ENCODE assay signal across 1 cellular context in genomic region chr6:36196049-36196879, GRCh38.
A peak's percentile ranks its signal among the peaks of the same experiment; 100 is the strongest.
TF ChIP-seq lines count a peak whose summit lies in the region.

Gene BRPF3 (plus strand): TSS chr6:36196744. CDS start chr6:36200323, 3,579 bp downstream.

TF ChIP-seq in HepG2, 621 proteins besides CTCF, POLR2A, EP300 and RAD21 (continued from another document and continues in another):
- TF ChIP-seq ZBTB2 (CRISPR knock-in tag; IDR thresholded peaks at IDR 0.05; ENCODE audit: low read depth), result peak; percentile 95
- no peak for TF ChIP-seq PHB2 (IDR thresholded peaks at IDR 0.05; ENCODE audit: partially characterized antibody)
- TF ChIP-seq ZNF564 (CRISPR knock-in tag; IDR thresholded peaks at IDR 0.05), result no peak; the same call in 1 of the 2 replicates
- TF ChIP-seq SIN3A (IDR thresholded peaks at IDR 0.05; ENCODE audit: borderline replicate concordance, low read depth, low read length), result no peak
- no peak for TF ChIP-seq ZNF570 (CRISPR knock-in tag; IDR thresholded peaks at IDR 0.05; ENCODE audit: borderline replicate concordance)
- no peak; the same call in 1 of the 2 replicates for TF ChIP-seq ZC3H13 (CRISPR knock-in tag; IDR thresholded peaks at IDR 0.05)
- peak; percentile 12; the same call in 1 of the 2 replicates for TF ChIP-seq NFYC (CRISPR knock-in tag; IDR thresholded peaks at IDR 0.05)
- TF ChIP-seq ZNF770 (CRISPR knock-in tag; IDR thresholded peaks at IDR 0.05), result 0 out of 2 replicates have a peak, but pooled peaks have one; percentile 53
- TF ChIP-seq, protein P1, sequence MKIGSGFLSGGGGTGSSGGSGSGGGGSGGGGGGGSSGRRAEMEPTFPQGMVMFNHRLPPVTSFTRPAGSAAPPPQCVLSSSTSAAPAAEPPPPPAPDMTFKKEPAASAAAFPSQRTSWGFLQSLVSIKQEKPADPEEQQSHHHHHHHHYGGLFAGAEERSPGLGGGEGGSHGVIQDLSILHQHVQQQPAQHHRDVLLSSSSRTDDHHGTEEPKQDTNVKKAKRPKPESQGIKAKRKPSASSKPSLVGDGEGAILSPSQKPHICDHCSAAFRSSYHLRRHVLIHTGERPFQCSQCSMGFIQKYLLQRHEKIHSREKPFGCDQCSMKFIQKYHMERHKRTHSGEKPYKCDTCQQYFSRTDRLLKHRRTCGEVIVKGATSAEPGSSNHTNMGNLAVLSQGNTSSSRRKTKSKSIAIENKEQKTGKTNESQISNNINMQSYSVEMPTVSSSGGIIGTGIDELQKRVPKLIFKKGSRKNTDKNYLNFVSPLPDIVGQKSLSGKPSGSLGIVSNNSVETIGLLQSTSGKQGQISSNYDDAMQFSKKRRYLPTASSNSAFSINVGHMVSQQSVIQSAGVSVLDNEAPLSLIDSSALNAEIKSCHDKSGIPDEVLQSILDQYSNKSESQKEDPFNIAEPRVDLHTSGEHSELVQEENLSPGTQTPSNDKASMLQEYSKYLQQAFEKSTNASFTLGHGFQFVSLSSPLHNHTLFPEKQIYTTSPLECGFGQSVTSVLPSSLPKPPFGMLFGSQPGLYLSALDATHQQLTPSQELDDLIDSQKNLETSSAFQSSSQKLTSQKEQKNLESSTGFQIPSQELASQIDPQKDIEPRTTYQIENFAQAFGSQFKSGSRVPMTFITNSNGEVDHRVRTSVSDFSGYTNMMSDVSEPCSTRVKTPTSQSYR (CRISPR knock-in tag; IDR thresholded peaks at IDR 0.05; ENCODE audit: borderline replicate concordance), result peak; percentile 91
- TF ChIP-seq, protein P2, sequence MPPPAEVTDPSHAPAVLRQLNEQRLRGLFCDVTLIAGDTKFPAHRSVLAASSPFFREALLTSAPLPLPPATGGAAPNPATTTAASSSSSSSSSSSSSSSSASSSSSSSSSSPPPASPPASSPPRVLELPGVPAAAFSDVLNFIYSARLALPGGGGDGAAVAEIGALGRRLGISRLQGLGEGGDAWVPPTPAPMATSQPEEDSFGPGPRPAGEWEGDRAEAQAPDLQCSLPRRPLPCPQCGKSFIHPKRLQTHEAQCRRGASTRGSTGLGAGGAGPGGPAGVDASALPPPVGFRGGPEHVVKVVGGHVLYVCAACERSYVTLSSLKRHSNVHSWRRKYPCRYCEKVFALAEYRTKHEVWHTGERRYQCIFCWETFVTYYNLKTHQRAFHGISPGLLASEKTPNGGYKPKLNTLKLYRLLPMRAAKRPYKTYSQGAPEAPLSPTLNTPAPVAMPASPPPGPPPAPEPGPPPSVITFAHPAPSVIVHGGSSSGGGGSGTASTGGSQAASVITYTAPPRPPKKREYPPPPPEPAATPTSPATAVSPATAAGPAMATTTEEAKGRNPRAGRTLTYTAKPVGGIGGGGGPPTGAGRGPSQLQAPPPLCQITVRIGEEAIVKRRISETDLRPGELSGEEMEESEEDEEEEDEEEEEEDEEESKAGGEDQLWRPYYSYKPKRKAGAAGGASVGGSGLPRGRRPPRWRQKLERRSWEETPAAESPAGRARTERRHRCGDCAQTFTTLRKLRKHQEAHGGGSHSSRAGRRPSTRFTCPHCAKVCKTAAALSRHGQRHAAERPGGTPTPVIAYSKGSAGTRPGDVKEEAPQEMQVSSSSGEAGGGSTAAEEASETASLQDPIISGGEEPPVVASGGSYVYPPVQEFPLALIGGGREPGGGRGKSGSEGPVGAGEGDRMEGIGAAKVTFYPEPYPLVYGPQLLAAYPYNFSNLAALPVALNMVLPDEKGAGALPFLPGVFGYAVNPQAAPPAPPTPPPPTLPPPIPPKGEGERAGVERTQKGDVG (CRISPR knock-in tag; IDR thresholded peaks at IDR 0.05; ENCODE audit: borderline replicate concordance), result no peak
- no peak for TF ChIP-seq ZNF496 (CRISPR knock-in tag; IDR thresholded peaks at IDR 0.05; ENCODE audit: insufficient replicate concordance)
- peak; percentile 35; the same call in 1 of the 2 replicates for TF ChIP-seq MYPOP (CRISPR knock-in tag; IDR thresholded peaks at IDR 0.05)
- no peak for TF ChIP-seq PREB (CRISPR knock-in tag; IDR thresholded peaks at IDR 0.05)
- peak; percentile 51 for TF ChIP-seq NR2C2 (CRISPR knock-in tag; IDR thresholded peaks at IDR 0.05; ENCODE audit: borderline replicate concordance)
- TF ChIP-seq ZNF670 (CRISPR knock-in tag; IDR thresholded peaks at IDR 0.05; ENCODE audit: borderline replicate concordance), result no peak
- no peak for TF ChIP-seq NFE2L2 (IDR thresholded peaks at IDR 0.05; ENCODE audit: low read length)
- no peak for TF ChIP-seq MAF1 (CRISPR knock-in tag; IDR thresholded peaks at IDR 0.05; ENCODE audit: borderline replicate concordance)
- TF ChIP-seq ZEB1 (IDR thresholded peaks at IDR 0.05; ENCODE audit: insufficient replicate concordance, low read depth), result peak; percentile 79
- TF ChIP-seq HMG20B (CRISPR knock-in tag; conservative IDR thresholded peaks at IDR 0.05), result 0 out of 2 replicates have a peak, but pooled peaks have one; percentile 6
- no peak for TF ChIP-seq ZNF878 (CRISPR knock-in tag; IDR thresholded peaks at IDR 0.05)
- TF ChIP-seq ZNF543 (CRISPR knock-in tag; IDR thresholded peaks at IDR 0.05), result no peak; the same call in 1 of the 2 replicates
- TF ChIP-seq GATA4 (IDR thresholded peaks at IDR 0.05; ENCODE audit: borderline replicate concordance, low read depth), result 0 out of 2 replicates have a peak, but pooled peaks have one; percentile 8
- no peak for TF ChIP-seq ZNF382 (CRISPR knock-in tag; IDR thresholded peaks at IDR 0.05; ENCODE audit: borderline replicate concordance)
- TF ChIP-seq, protein P3, sequence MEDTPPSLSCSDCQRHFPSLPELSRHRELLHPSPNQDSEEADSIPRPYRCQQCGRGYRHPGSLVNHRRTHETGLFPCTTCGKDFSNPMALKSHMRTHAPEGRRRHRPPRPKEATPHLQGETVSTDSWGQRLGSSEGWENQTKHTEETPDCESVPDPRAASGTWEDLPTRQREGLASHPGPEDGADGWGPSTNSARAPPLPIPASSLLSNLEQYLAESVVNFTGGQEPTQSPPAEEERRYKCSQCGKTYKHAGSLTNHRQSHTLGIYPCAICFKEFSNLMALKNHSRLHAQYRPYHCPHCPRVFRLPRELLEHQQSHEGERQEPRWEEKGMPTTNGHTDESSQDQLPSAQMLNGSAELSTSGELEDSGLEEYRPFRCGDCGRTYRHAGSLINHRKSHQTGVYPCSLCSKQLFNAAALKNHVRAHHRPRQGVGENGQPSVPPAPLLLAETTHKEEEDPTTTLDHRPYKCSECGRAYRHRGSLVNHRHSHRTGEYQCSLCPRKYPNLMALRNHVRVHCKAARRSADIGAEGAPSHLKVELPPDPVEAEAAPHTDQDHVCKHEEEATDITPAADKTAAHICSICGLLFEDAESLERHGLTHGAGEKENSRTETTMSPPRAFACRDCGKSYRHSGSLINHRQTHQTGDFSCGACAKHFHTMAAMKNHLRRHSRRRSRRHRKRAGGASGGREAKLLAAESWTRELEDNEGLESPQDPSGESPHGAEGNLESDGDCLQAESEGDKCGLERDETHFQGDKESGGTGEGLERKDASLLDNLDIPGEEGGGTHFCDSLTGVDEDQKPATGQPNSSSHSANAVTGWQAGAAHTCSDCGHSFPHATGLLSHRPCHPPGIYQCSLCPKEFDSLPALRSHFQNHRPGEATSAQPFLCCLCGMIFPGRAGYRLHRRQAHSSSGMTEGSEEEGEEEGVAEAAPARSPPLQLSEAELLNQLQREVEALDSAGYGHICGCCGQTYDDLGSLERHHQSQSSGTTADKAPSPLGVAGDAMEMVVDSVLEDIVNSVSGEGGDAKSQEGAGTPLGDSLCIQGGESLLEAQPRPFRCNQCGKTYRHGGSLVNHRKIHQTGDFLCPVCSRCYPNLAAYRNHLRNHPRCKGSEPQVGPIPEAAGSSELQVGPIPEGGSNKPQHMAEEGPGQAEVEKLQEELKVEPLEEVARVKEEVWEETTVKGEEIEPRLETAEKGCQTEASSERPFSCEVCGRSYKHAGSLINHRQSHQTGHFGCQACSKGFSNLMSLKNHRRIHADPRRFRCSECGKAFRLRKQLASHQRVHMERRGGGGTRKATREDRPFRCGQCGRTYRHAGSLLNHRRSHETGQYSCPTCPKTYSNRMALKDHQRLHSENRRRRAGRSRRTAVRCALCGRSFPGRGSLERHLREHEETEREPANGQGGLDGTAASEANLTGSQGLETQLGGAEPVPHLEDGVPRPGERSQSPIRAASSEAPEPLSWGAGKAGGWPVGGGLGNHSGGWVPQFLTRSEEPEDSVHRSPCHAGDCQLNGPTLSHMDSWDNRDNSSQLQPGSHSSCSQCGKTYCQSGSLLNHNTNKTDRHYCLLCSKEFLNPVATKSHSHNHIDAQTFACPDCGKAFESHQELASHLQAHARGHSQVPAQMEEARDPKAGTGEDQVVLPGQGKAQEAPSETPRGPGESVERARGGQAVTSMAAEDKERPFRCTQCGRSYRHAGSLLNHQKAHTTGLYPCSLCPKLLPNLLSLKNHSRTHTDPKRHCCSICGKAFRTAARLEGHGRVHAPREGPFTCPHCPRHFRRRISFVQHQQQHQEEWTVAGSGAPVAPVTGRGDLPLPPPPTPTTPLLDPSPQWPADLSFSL (CRISPR knock-in tag; IDR thresholded peaks at IDR 0.05), result no peak
- peak; percentile 39 for TF ChIP-seq BHLHE40 (IDR thresholded peaks at IDR 0.05; ENCODE audit: low read length)
- 0 out of 2 replicates have a peak, but pooled peaks have one; percentile 6 for TF ChIP-seq KDM4B (CRISPR knock-in tag; IDR thresholded peaks at IDR 0.05)
- TF ChIP-seq, protein P4, sequence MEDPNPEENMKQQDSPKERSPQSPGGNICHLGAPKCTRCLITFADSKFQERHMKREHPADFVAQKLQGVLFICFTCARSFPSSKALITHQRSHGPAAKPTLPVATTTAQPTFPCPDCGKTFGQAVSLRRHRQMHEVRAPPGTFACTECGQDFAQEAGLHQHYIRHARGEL (CRISPR knock-in tag; IDR thresholded peaks at IDR 0.05), result no peak
- TF ChIP-seq ZKSCAN1 (IDR thresholded peaks at IDR 0.05; ENCODE audit: low read length), result no peak
- TF ChIP-seq ZBTB7B (CRISPR knock-in tag; IDR thresholded peaks at IDR 0.05), result 0 out of 2 replicates have a peak, but pooled peaks have one; percentile 47
- no peak for TF ChIP-seq TCF7L2 (IDR thresholded peaks at IDR 0.05; ENCODE audit: low read depth, low read length)
- TF ChIP-seq HNRNPH1 (optimal IDR thresholded peaks at IDR 0.05; ENCODE audit: low read depth, low read length), result no peak
- TF ChIP-seq LBX2 (CRISPR knock-in tag; IDR thresholded peaks at IDR 0.05; ENCODE audit: borderline replicate concordance), result peak; percentile 62; the same call in 1 of the 2 replicates
- TF ChIP-seq GZF1 (CRISPR knock-in tag; IDR thresholded peaks at IDR 0.05), result no peak
- TF ChIP-seq ZNF782 (CRISPR knock-in tag; IDR thresholded peaks at IDR 0.05; ENCODE audit: borderline replicate concordance), result 0 out of 2 replicates have a peak, but pooled peaks have one; percentile 34
- TF ChIP-seq KMT2A (CRISPR knock-in tag; IDR thresholded peaks at IDR 0.05), result peak; percentile 72
